9 cellular contexts compared by ENCODE assay signal in the genomic region with DNA sequence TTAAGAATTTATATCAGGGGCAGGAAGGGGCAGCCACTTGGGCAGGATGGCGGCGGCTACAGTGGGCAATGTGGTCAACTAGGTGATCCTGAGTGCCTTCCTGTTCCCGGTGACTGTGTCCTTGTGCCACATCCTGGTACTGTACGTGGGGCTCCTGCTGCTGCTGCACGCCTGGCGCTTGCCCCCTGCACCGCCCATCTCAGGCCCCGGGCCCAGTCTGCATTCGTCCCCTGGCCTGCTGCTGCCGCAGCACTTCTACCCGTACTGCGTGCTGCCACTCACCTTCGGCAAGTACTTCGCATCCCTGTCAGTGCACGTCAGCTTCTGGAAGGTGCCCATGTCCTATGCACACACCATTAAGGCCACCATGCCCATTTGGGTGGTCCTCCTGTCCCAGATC.
"Had no signal": no experiment of that assay in that cellular context is flagged by ENCODE, and none has a peak within 500 bp of the region (broad histone marks: within the 10 kb centered on the region; RNA-seq: fewer than 3 reads in every experiment).

No MANE protein-coding gene starts in this region.

- H3K4me1 ChIP-seq: HAP-1 had no signal

- H3K9me3 ChIP-seq: HAP-1 had no signal

- H3K4me3 ChIP-seq: GM23248, HAP-1, K562 had no signal

- H3K36me3 ChIP-seq: HAP-1 had no signal

- H2AFZ ChIP-seq: GM23248 had no signal

- FAIRE-seq: K562 had no signal

- ATAC-seq: HCT116, K562 had no signal

- DNase-seq: GM23248, GOT3, H7, HFFc6, IMR-90 had no signal

- H3K27ac ChIP-seq: GM23248, HL-60 had no signal

- H3K9ac ChIP-seq: GM23248 had no signal
